1 cellular context compared by ENCODE assay signal in the genomic region with DNA sequence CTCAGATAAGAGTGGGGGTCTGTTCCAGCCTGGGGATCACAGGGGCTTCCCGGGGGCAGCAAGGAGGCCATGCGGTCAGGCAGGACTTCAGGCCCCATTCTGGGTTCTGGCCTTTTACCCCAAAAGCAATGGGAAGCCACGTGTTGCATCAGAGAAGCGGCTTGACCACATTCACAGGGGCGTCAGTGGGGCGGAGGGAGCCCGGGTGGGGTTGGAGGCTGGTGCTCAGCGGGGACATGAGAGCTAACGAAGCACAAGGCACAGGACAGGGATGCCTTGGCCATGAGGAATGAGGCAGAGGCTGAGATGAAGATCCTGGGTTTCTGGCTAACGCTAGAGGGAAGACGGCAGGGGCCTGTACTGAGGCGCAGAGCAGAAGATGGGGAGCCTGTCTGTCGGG.
TF ChIP-seq lines count a peak whose summit lies in the region.

No MANE protein-coding gene starts in this region.

TF ChIP-seq in H1, 55 proteins besides CTCF, POLR2A, EP300 and RAD21 (continued from another document):
- TF ChIP-seq CTBP2 (IDR thresholded peaks at IDR 0.05; ENCODE audit: borderline replicate concordance, insufficient read depth, insufficient read length, low read length) (no peak), TAF1 (IDR thresholded peaks at IDR 0.05; ENCODE audit: low read depth, low read length) (no peak), YY1 (IDR thresholded peaks at IDR 0.05; ENCODE audit: low read depth, low read length) (no peak), TBP (IDR thresholded peaks at IDR 0.05; ENCODE audit: low read depth, low read length) (no peak), SP1 (IDR thresholded peaks at IDR 0.05; ENCODE audit: low read depth, low read length) (no peak), POU5F1 (IDR thresholded peaks at IDR 0.05; ENCODE audit: low read depth, low read length) (no peak), SIX5 (IDR thresholded peaks at IDR 0.05; ENCODE audit: low read depth, low read length) (no peak), BCL11A (IDR thresholded peaks at IDR 0.05; ENCODE audit: low read depth in 2 of 2, low read length in 2 of 2) (no peak), RNF2 (IDR thresholded peaks at IDR 0.05; ENCODE audit: borderline replicate concordance, low read depth, low read length, missing control alignments, poor library complexity, severe bottlenecking) (no peak), HDAC2 (IDR thresholded peaks at IDR 0.05; ENCODE audit: borderline replicate concordance in 1 of 2, low read depth in 2 of 2, low read length in 2 of 2) (no peak), SIN3A (conservative IDR thresholded peaks at IDR 0.05 in 1 of 2, IDR thresholded peaks at IDR 0.05 in 1 of 2; ENCODE audit: low read depth in 1 of 2, low read length in 2 of 2) (no peak), SRF (IDR thresholded peaks at IDR 0.05; ENCODE audit: low read depth, low read length) (no peak), NRF1 (IDR thresholded peaks at IDR 0.05; ENCODE audit: low read depth, low read length) (no peak), KDM1A (IDR thresholded peaks at IDR 0.05; ENCODE audit: borderline replicate concordance, low read length) (no peak), RBBP5 (IDR thresholded peaks at IDR 0.05; ENCODE audit: borderline replicate concordance, low read depth, low read length) (no peak), SP4 (IDR thresholded peaks at IDR 0.05; ENCODE audit: low read length) (no peak), TCF12 (IDR thresholded peaks at IDR 0.05; ENCODE audit: low read depth, low read length) (no peak), HDAC6 (IDR thresholded peaks at IDR 0.05; ENCODE audit: low read depth, low read length) (no peak)
- TF ChIP-seq, protein P1, sequence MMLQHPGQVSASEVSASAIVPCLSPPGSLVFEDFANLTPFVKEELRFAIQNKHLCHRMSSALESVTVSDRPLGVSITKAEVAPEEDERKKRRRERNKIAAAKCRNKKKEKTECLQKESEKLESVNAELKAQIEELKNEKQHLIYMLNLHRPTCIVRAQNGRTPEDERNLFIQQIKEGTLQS (IDR thresholded peaks at IDR 0.05; ENCODE audit: insufficient read depth, low read depth, low read length): no peak
